ENCODE assay signal across 12 cellular contexts in the genomic region with DNA sequence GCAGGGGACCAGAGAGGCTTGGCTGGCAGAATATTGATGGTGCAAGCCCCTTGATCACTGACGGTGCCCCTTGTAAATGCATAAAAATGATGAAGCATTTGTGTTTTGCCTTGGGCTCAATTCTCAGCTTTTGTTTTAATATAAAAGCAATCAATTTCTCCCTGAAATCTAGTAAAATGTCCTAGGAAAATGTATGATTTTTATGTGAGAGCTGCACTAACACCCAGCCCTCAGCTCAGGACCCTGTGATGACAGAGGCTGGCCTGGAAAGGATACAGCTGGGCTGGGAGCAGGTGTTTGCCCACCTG.
"Had no signal": no experiment of that assay in that cellular context is flagged by ENCODE, and none has a peak within 500 bp of the region (broad histone marks: within the 10 kb centered on the region; RNA-seq: fewer than 3 reads in every experiment).

No MANE protein-coding gene starts in this region.

- H3K27me3 ChIP-seq: brain microvascular endothelial cell had no signal

- H3K27ac Mint-ChIP-seq: activated CD4-positive, alpha-beta T cell treated with anti-CD3 and anti-CD28 coated beads, Interleukin-2, amount 10 ng/mL, durations not matched to agents 24 days and 14 days; activated naive CD4-positive, alpha-beta T cell treated with anti-CD3 and anti-CD28 coated beads, Interleukin-2, amount 50 U/mL, for 72 hours; memory B cell; stimulated activated memory B cell treated with anti-CD40 and anti-IgM and Interleukin-4, amounts not matched to agents 10 μg/mL and 1 μg/mL and 100 μg/mL, for 72 hours; T-helper 17 cell had no signal

- ATAC-seq: gastroesophageal sphincter, sciatic nerve had no signal

- H3K9me3 ChIP-seq: gastroesophageal sphincter, heart left ventricle had no signal

- H3K27ac ChIP-seq: brain microvascular endothelial cell, epithelial cell of prostate, gastroesophageal sphincter, heart left ventricle had no signal

- H3K36me3 Mint-ChIP-seq: activated naive CD4-positive, alpha-beta T cell treated with anti-CD3 and anti-CD28 coated beads, Interleukin-2, amount 50 U/mL, for 72 hours; memory B cell; stimulated activated memory B cell treated with anti-CD40 and anti-IgM and Interleukin-4, amounts not matched to agents 10 μg/mL and 1 μg/mL and 100 μg/mL, for 72 hours had no signal

- H3K4me3 Mint-ChIP-seq: activated CD4-positive, alpha-beta T cell treated with anti-CD3 and anti-CD28 coated beads, Interleukin-2, amount 10 ng/mL, durations not matched to agents 24 days and 14 days; memory B cell; stimulated activated memory B cell treated with anti-CD40 and anti-IgM and Interleukin-4, amounts not matched to agents 10 μg/mL and 1 μg/mL and 100 μg/mL, for 72 hours; T-helper 17 cell had no signal

- DNase-seq: aorta, left cardiac atrium, T-helper 17 cell had no signal

- H3K9me3 Mint-ChIP-seq: activated CD4-positive, alpha-beta T cell treated with anti-CD3 and anti-CD28 coated beads, Interleukin-2, amount 10 ng/mL, durations not matched to agents 24 days and 14 days; activated naive CD4-positive, alpha-beta T cell treated with anti-CD3 and anti-CD28 coated beads, Interleukin-2, amount 50 U/mL, for 72 hours; memory B cell; stimulated activated memory B cell treated with anti-CD40 and anti-IgM and Interleukin-4, amounts not matched to agents 10 μg/mL and 1 μg/mL and 100 μg/mL, for 72 hours had no signal

- H3K4me1 Mint-ChIP-seq: activated CD4-positive, alpha-beta T cell treated with anti-CD3 and anti-CD28 coated beads, Interleukin-2, amount 10 ng/mL, durations not matched to agents 24 days and 14 days; memory B cell had no signal
